In genomic region chr4:128565565-128566186, GRCh38 we compare ENCODE assay signal across 9 cellular contexts.
A peak's percentile ranks its signal among the peaks of the same experiment; 100 is the strongest.
DNase-seq lines count a peak whose midpoint lies in the region; ATAC-seq and TF ChIP-seq lines count a peak whose summit lies in the region.
"Had no signal": no experiment of that assay in that cellular context is flagged by ENCODE, and none has a peak within 500 bp of the region (broad histone marks: within the 10 kb centered on the region; RNA-seq: fewer than 3 reads in every experiment).

No MANE protein-coding gene starts in this region.

- no peak overlapping the region for H2AFZ ChIP-seq in hepatocyte

- H3K36me3 ChIP-seq in WERI-Rb-1 (no peaks in the 10 kb centered on the region), hepatocyte (replicated peaks; ENCODE audit: insufficient read depth, low read depth) (no peaks in the 10 kb centered on the region)

- intact Hi-C loops in activated CD4-positive, alpha-beta memory T cell treated with anti-CD3 and anti-CD28 coated beads for 36 hours (cut with micrococcal nuclease), result no loop called here

- no peaks in the 10 kb centered on the region for H3K36me3 Mint-ChIP-seq in activated CD4-positive, alpha-beta memory T cell treated with anti-CD3 and anti-CD28 coated beads for 36 hours
- H3K36me3 Mint-ChIP-seq in activated CD4-positive, alpha-beta memory T cell treated with anti-CD3 and anti-CD28 coated beads, Interleukin-2, amount 10 ng/mL, durations not matched to agents 7 days and 5 days (ENCODE audit: low read depth), result no peaks in the 10 kb centered on the region
- H3K36me3 Mint-ChIP-seq: activated naive CD4-positive, alpha-beta T cell treated with anti-CD3 and anti-CD28 coated beads, Interleukin-2, amount 50 U/mL, for 24 hours had no signal

- H3K27ac ChIP-seq in WERI-Rb-1 (no peak overlapping the region), hepatocyte (no peak overlapping the region)

- H4K20me1 ChIP-seq in hepatocyte (ENCODE audit: insufficient read depth, poor library complexity, severe bottlenecking), result no peaks in the 10 kb centered on the region

- H3K4me1 ChIP-seq in hepatocyte (ENCODE audit: insufficient read depth), result peaks cover 26% of the 10 kb centered on the region

- no peak overlapping the region for H3K4me3 Mint-ChIP-seq in activated CD4-positive, alpha-beta memory T cell treated with anti-CD3 and anti-CD28 coated beads for 36 hours
- no peak overlapping the region for H3K4me3 Mint-ChIP-seq in activated CD4-positive, alpha-beta memory T cell treated with anti-CD3 and anti-CD28 coated beads, Interleukin-2, amount 10 ng/mL, durations not matched to agents 7 days and 5 days
- no peak overlapping the region for H3K4me3 Mint-ChIP-seq in stimulated activated naive CD8-positive, alpha-beta T cell treated with anti-CD3 and anti-CD28 coated beads, Interleukin-15, amount 100 ng/mL, for 72 hours
- H3K4me3 Mint-ChIP-seq: activated naive CD4-positive, alpha-beta T cell treated with anti-CD3 and anti-CD28 coated beads, Interleukin-2, amount 50 U/mL, for 24 hours had no signal

- H3K79me2 ChIP-seq in hepatocyte, result no peaks in the 10 kb centered on the region

- no peaks in the 10 kb centered on the region for H3K9me3 ChIP-seq in WERI-Rb-1 (ENCODE audit: severe bottlenecking)
- no peaks in the 10 kb centered on the region for H3K9me3 ChIP-seq in hepatocyte (ENCODE audit: low read depth)

- no peak overlapping the region for H3K4me3 ChIP-seq in WERI-Rb-1 (ENCODE audit: low read depth, low read length)
- H3K4me3 ChIP-seq in hepatocyte, result no peak overlapping the region

- peak; percentile 91 for TF ChIP-seq CTCF in WERI-Rb-1 (IDR thresholded peaks at IDR 0.05; ENCODE audit: low read depth, low read length)
- TF ChIP-seq CTCF in hepatocyte (IDR thresholded peaks at IDR 0.05; ENCODE audit: poor library complexity), result peak; percentile 53

- peak; percentile 56 for ATAC-seq in stimulated activated naive CD8-positive, alpha-beta T cell treated with anti-CD3 and anti-CD28 coated beads, Interleukin-15, amount 100 ng/mL, for 72 hours
- ATAC-seq in HG02610 (IDR thresholded peaks at IDR 0.05; ENCODE audit: unreplicated experiment), result no peak

- POLR2A ChIA-PET in activated CD4-positive, alpha-beta memory T cell treated with anti-CD3 and anti-CD28 coated beads for 36 hours (lab: Charles Lee), result no interaction called here
- POLR2A ChIA-PET in activated CD4-positive, alpha-beta memory T cell treated with anti-CD3 and anti-CD28 coated beads, Interleukin-2, amount 10 ng/mL, durations not matched to agents 7 days and 5 days (lab: Charles Lee), result no interaction called here

- CTCF ChIA-PET in activated CD4-positive, alpha-beta memory T cell treated with anti-CD3 and anti-CD28 coated beads for 36 hours (lab: Charles Lee), result no interaction called here
- CTCF ChIA-PET in activated CD4-positive, alpha-beta memory T cell treated with anti-CD3 and anti-CD28 coated beads, Interleukin-2, amount 10 ng/mL, durations not matched to agents 7 days and 5 days (lab: Charles Lee), result no interaction called here

- peaks cover 13% of the 10 kb centered on the region for H3K27me3 Mint-ChIP-seq in activated CD4-positive, alpha-beta memory T cell treated with anti-CD3 and anti-CD28 coated beads for 36 hours
- H3K27me3 Mint-ChIP-seq in activated CD4-positive, alpha-beta memory T cell treated with anti-CD3 and anti-CD28 coated beads, Interleukin-2, amount 10 ng/mL, durations not matched to agents 7 days and 5 days, result peaks cover 3% of the 10 kb centered on the region
- peaks cover 41% of the 10 kb centered on the region for H3K27me3 Mint-ChIP-seq in stimulated activated naive CD8-positive, alpha-beta T cell treated with anti-CD3 and anti-CD28 coated beads, Interleukin-15, amount 100 ng/mL, for 72 hours

- H3K27ac Mint-ChIP-seq in activated CD4-positive, alpha-beta memory T cell treated with anti-CD3 and anti-CD28 coated beads for 36 hours, result no peak overlapping the region
- H3K27ac Mint-ChIP-seq in activated CD4-positive, alpha-beta memory T cell treated with anti-CD3 and anti-CD28 coated beads, Interleukin-2, amount 10 ng/mL, durations not matched to agents 7 days and 5 days, result no peak overlapping the region
- H3K27ac Mint-ChIP-seq in stimulated activated naive CD8-positive, alpha-beta T cell treated with anti-CD3 and anti-CD28 coated beads, Interleukin-15, amount 100 ng/mL, for 72 hours, result peak overlapping the region in 1 of 2 donors; percentile 76
- H3K27ac Mint-ChIP-seq: activated naive CD4-positive, alpha-beta T cell treated with anti-CD3 and anti-CD28 coated beads, Interleukin-2, amount 50 U/mL, for 24 hours had no signal

- 64% methylated on average over 4 of the region's 4 CpGs for WGBS in hepatocyte (ENCODE audit: low lambda C conversion rate, missing lambda C conversion rate)

- DNase-seq in activated CD4-positive, alpha-beta memory T cell treated with anti-CD3 and anti-CD28 coated beads for 36 hours, result peak; percentile 42
- no peak for DNase-seq in activated CD4-positive, alpha-beta memory T cell treated with anti-CD3 and anti-CD28 coated beads, Interleukin-2, amount 10 ng/mL, durations not matched to agents 7 days and 5 days
- DNase-seq in HuH-7 (ENCODE audit: low spot score) (peak; percentile 33), WERI-Rb-1 (peak; percentile 83), hepatocyte (ENCODE audit: low spot score) (peak; percentile 67), NCI-H2107 (lab: John Stamatoyannopoulos, UW) (no peak)
- peak in 1 of 2 donors; percentile 24 for DNase-seq in stimulated activated naive CD8-positive, alpha-beta T cell treated with anti-CD3 and anti-CD28 coated beads, Interleukin-15, amount 100 ng/mL, for 72 hours

- no peaks in the 10 kb centered on the region for H3K4me1 Mint-ChIP-seq in activated CD4-positive, alpha-beta memory T cell treated with anti-CD3 and anti-CD28 coated beads for 36 hours (ENCODE audit: low read depth)
- H3K4me1 Mint-ChIP-seq in activated CD4-positive, alpha-beta memory T cell treated with anti-CD3 and anti-CD28 coated beads, Interleukin-2, amount 10 ng/mL, durations not matched to agents 7 days and 5 days, result no peaks in the 10 kb centered on the region
- H3K4me1 Mint-ChIP-seq in stimulated activated naive CD8-positive, alpha-beta T cell treated with anti-CD3 and anti-CD28 coated beads, Interleukin-15, amount 100 ng/mL, for 72 hours, result no peaks in the 10 kb centered on the region
- H3K4me1 Mint-ChIP-seq: activated naive CD4-positive, alpha-beta T cell treated with anti-CD3 and anti-CD28 coated beads, Interleukin-2, amount 50 U/mL, for 24 hours had no signal

- no peaks in the 10 kb centered on the region for H3K27me3 ChIP-seq in WERI-Rb-1 (ENCODE audit: insufficient read depth, low read depth, severe bottlenecking)
- no peaks in the 10 kb centered on the region for H3K27me3 ChIP-seq in hepatocyte

- no peaks in the 10 kb centered on the region for H3K9me3 Mint-ChIP-seq in activated CD4-positive, alpha-beta memory T cell treated with anti-CD3 and anti-CD28 coated beads for 36 hours
- H3K9me3 Mint-ChIP-seq in activated CD4-positive, alpha-beta memory T cell treated with anti-CD3 and anti-CD28 coated beads, Interleukin-2, amount 10 ng/mL, durations not matched to agents 7 days and 5 days, result no peaks in the 10 kb centered on the region
- H3K9me3 Mint-ChIP-seq in stimulated activated naive CD8-positive, alpha-beta T cell treated with anti-CD3 and anti-CD28 coated beads, Interleukin-15, amount 100 ng/mL, for 72 hours, result no peaks in the 10 kb centered on the region
- H3K9me3 Mint-ChIP-seq: activated naive CD4-positive, alpha-beta T cell treated with anti-CD3 and anti-CD28 coated beads, Interleukin-2, amount 50 U/mL, for 24 hours had no signal

- no peak overlapping the region for H3K4me2 ChIP-seq in hepatocyte

- H3K9me2 ChIP-seq in hepatocyte (replicated peaks; ENCODE audit: insufficient read depth), result no peaks in the 10 kb centered on the region

Comparison
In these comparisons a context has a peak if more than half of its experiments do, and no peak if none do; other contexts are left out.
1. DNase-seq: peak in activated CD4-positive, alpha-beta memory T cell treated with anti-CD3 and anti-CD28 coated beads for 36 hours (single experiment), HuH-7 (single experiment), WERI-Rb-1 (single experiment) and hepatocyte (single experiment); none in activated CD4-positive, alpha-beta memory T cell treated with anti-CD3 and anti-CD28 coated beads, Interleukin-2, amount 10 ng/mL, durations not matched to agents 7 days and 5 days (single experiment) and NCI-H2107 (single experiment).